24 cellular contexts compared by ENCODE assay signal in the genomic region with DNA sequence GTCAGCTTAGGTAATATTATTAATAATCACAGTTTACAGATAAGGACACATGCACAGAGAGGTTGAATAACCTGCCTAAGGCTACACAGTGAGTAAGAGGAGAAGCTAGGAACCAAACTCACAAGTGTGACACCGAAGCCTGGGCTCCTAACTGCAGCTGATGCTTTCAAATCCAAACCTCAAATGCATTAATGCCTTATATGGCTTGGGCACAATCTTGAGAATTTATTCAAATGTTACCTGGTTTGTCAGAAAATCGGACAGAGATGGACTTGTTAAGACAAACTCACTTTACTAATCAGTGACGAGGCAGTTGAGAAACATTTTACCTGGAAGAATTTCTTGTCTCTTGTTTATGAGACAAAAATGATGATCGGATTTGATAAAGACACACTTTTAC. TPM values are rescaled to one million over a fixed set of nuclear protein-coding genes. Genes with fewer than 3 reads are reported as not detected.
DNase-seq lines count a peak whose midpoint lies in the region; ATAC-seq, FAIRE-seq and TF ChIP-seq lines count a peak whose summit lies in the region.
"Had no signal": no experiment of that assay in that cellular context is flagged by ENCODE, and none has a peak within 500 bp of the region (broad histone marks: within the 10 kb centered on the region; RNA-seq: fewer than 3 reads in every experiment).

No MANE protein-coding gene starts in this region.

- peak overlapping the region; percentile 49 for H3K4me2 ChIP-seq in keratinocyte (ENCODE audit: control insufficient read depth, extremely low read depth, insufficient read depth, low read depth, low read length)
- no peak overlapping the region for H3K4me2 ChIP-seq in GM23338
- H3K4me2 ChIP-seq: KMS-11 had no signal

- ATAC-seq in natural killer cell = no peak
- ATAC-seq in natural killer cell treated with Interleukin-12 subunit alpha and Interleukin-12 subunit beta and Interleukin-15 and Interleukin-18, amount 100 ng/mL, for 72 hours = no peak
- ATAC-seq in GM18502 (IDR thresholded peaks at IDR 0.05; ENCODE audit: poor library complexity, unreplicated experiment) = no peak
- no peak for ATAC-seq in GM23338
- ATAC-seq: Right ventricle myocardium inferior had no signal

- H3K4me1 ChIP-seq in keratinocyte (ENCODE audit: control insufficient read depth, extremely low read depth, insufficient read depth, low read length) (peaks cover 65% of the 10 kb centered on the region), GM23338 (ENCODE audit: insufficient read depth) (peaks cover 6% of the 10 kb centered on the region)

- H3K79me2 ChIP-seq in keratinocyte (ENCODE audit: control insufficient read depth, insufficient read depth, low read length) = peaks cover 4% of the 10 kb centered on the region
- H3K79me2 ChIP-seq in GM23338 (replicated peaks; ENCODE audit: insufficient read depth) = no peaks in the 10 kb centered on the region; the same call in 1 of the 2 replicates

- H3K27ac Mint-ChIP-seq in natural killer cell (peak overlapping the region; percentile 65 to 84), GM23338 (no peak overlapping the region)
- H3K27ac Mint-ChIP-seq in natural killer cell treated with Interleukin-12 subunit alpha and Interleukin-12 subunit beta and Interleukin-15 and Interleukin-18, amount 100 ng/mL, for 72 hours = peak overlapping the region in 1 of 2 donors; percentile 91

- H4K20me1 ChIP-seq in keratinocyte (ENCODE audit: control insufficient read depth, extremely low read depth, insufficient read depth, low read length) (no peaks in the 10 kb centered on the region), GM23338 (replicated peaks; ENCODE audit: insufficient read depth) (peaks cover 6% of the 10 kb centered on the region; the same call in 1 of the 2 replicates)

- H3K36me3 Mint-ChIP-seq in natural killer cell (no peaks in the 10 kb centered on the region), GM23338 (ENCODE audit: low read depth) (no peaks in the 10 kb centered on the region)
- no peaks in the 10 kb centered on the region for H3K36me3 Mint-ChIP-seq in natural killer cell treated with Interleukin-12 subunit alpha and Interleukin-12 subunit beta and Interleukin-15 and Interleukin-18, amount 100 ng/mL, for 72 hours

- H3K9me3 Mint-ChIP-seq in natural killer cell (no peaks in the 10 kb centered on the region), GM23338 (no peaks in the 10 kb centered on the region)
- no peaks in the 10 kb centered on the region for H3K9me3 Mint-ChIP-seq in natural killer cell treated with Interleukin-12 subunit alpha and Interleukin-12 subunit beta and Interleukin-15 and Interleukin-18, amount 100 ng/mL, for 72 hours

- no peaks in the 10 kb centered on the region for H3K36me3 ChIP-seq in keratinocyte (ENCODE audit: control insufficient read depth in 2 of 2, extremely low read depth in 1 of 2, insufficient read depth in 2 of 2, low read length in 2 of 2)
- H3K36me3 ChIP-seq in GM23338 (ENCODE audit: insufficient read depth) = no peaks in the 10 kb centered on the region

- TF ChIP-seq CTCF in natural killer cell (IDR thresholded peaks at IDR 0.05) (no peak), VCaP (conservative IDR thresholded peaks at IDR 0.05) (no peak), keratinocyte (optimal IDR thresholded peaks at IDR 0.05 in 1 of 3, IDR thresholded peaks at IDR 0.05 in 1 of 3, conservative IDR thresholded peaks at IDR 0.05 in 1 of 3; ENCODE audit: extremely low read depth in 1 of 3, insufficient read depth in 2 of 3, low read length in 3 of 3) (no peak), GM23338 (conservative IDR thresholded peaks at IDR 0.05; ENCODE audit: low read depth in 2 of 2) (no peak)

- H3K27ac ChIP-seq in VCaP (peak overlapping the region; percentile 94; the same call in 1 of the 2 replicates), keratinocyte (ENCODE audit: control insufficient read depth, insufficient read depth, low read length) (peak overlapping the region; percentile 89), GM23338 (ENCODE audit: low read depth) (no peak overlapping the region)
- H3K27ac ChIP-seq: C4-2B, KMS-11 had no signal

- no peak for FAIRE-seq in keratinocyte (lab: Jason Lieb, UNC)
- FAIRE-seq: G401.6, GM12892, GM18507, GM19239, H54, RCC 7860 had no signal

- no peaks in the 10 kb centered on the region for H3K27me3 Mint-ChIP-seq in natural killer cell (ENCODE audit: low read depth in 2 of 2)
- H3K27me3 Mint-ChIP-seq in natural killer cell treated with Interleukin-12 subunit alpha and Interleukin-12 subunit beta and Interleukin-15 and Interleukin-18, amount 100 ng/mL, for 72 hours = no peaks in the 10 kb centered on the region
- H3K27me3 Mint-ChIP-seq in GM23338 (ENCODE audit: insufficient read depth, low read depth, poor library complexity) = peaks cover 18% of the 10 kb centered on the region

- H3K4me3 ChIP-seq in keratinocyte (ENCODE audit: control insufficient read depth in 2 of 3, extremely low read depth in 1 of 3, insufficient read depth in 2 of 3, low read depth in 1 of 3, low read length in 3 of 3) (no peak overlapping the region), GM23338 (no peak overlapping the region)

- H3K9ac ChIP-seq in keratinocyte (ENCODE audit: control insufficient read depth, extremely low read depth, insufficient read depth, low read length) = no peak overlapping the region
- H3K9ac ChIP-seq: KMS-11 had no signal

- DNase-seq in natural killer cell (no peak), keratinocyte (ENCODE audit: low read depth, low spot score) (no peak), NAMALWA (ENCODE audit: low spot score) (no peak), amygdala (lab: John Stamatoyannopoulos, UW) (no peak), GM23338 (ENCODE audit: low spot score) (no peak)
- DNase-seq in natural killer cell treated with Interleukin-12 subunit alpha and Interleukin-12 subunit beta and Interleukin-15 and Interleukin-18, amount 100 ng/mL, for 72 hours (ENCODE audit: low spot score) = no peak
- DNase-seq: NCI-H1105 treated with DMSO at 0.1 percent for 48 hours; NCI-H2081; NCI-H2171; NCI-H345; NCI-H524; NCI-H774; NK-92 treated with Interleukin-12 subunit alpha and Interleukin-12 subunit beta, amount 100 ng/mL, for 24 hours had no signal

- intact Hi-C loops in natural killer cell (cut with micrococcal nuclease) = no loop called here

- no peaks in the 10 kb centered on the region for H3F3A ChIP-seq in GM23338 (replicated peaks; ENCODE audit: low read depth)

- H3K4me3 Mint-ChIP-seq in natural killer cell (no peak overlapping the region), GM23338 (no peak overlapping the region)
- no peak overlapping the region for H3K4me3 Mint-ChIP-seq in natural killer cell treated with Interleukin-12 subunit alpha and Interleukin-12 subunit beta and Interleukin-15 and Interleukin-18, amount 100 ng/mL, for 72 hours

- H3K4me1 Mint-ChIP-seq in natural killer cell = peaks cover 42 to 63% of the 10 kb centered on the region in 2 donors
- peaks cover 42 to 46% of the 10 kb centered on the region in 2 donors for H3K4me1 Mint-ChIP-seq in natural killer cell treated with Interleukin-12 subunit alpha and Interleukin-12 subunit beta and Interleukin-15 and Interleukin-18, amount 100 ng/mL, for 72 hours (ENCODE audit: low read depth in 2 of 2)
- H3K4me1 Mint-ChIP-seq in GM23338 = peaks cover 39% of the 10 kb centered on the region

- H3K9me1 ChIP-seq in keratinocyte (ENCODE audit: control insufficient read depth, extremely low read depth, insufficient read depth, low read length) = no peaks in the 10 kb centered on the region

- H3K9me2 ChIP-seq in GM23338 (ENCODE audit: insufficient read depth) = no peaks in the 10 kb centered on the region

- dilution Hi-C loops in keratinocyte (cut with MboI; ENCODE audit: extremely low pct_ligation_motif_present, low sequenced_read_pairs) = no loop called here

- H3K27me3 ChIP-seq in keratinocyte (ENCODE audit: control insufficient read depth, extremely low read depth, insufficient read depth, low read length) (no peaks in the 10 kb centered on the region), GM23338 (ENCODE audit: insufficient read depth) (no peaks in the 10 kb centered on the region)

- H3K9me3 ChIP-seq in keratinocyte (ENCODE audit: control insufficient read depth, low read depth, low read length) = no peaks in the 10 kb centered on the region

- no peak overlapping the region for H2AFZ ChIP-seq in keratinocyte (ENCODE audit: control insufficient read depth, low read length)
- H2AFZ ChIP-seq in GM23338 = no peak overlapping the region

TF ChIP-seq in GM23338, 12 proteins besides CTCF, POLR2A, EP300 and RAD21:
- TF ChIP-seq NANOG (IDR thresholded peaks at IDR 0.05; ENCODE audit: borderline replicate concordance) = no peak
- no peak for TF ChIP-seq JUNB (IDR thresholded peaks at IDR 0.05; ENCODE audit: unreplicated experiment)
- no peak for TF ChIP-seq EZH2 (IDR thresholded peaks at IDR 0.05; ENCODE audit: low read depth, unreplicated experiment)
- TF ChIP-seq ETS1 (IDR thresholded peaks at IDR 0.05) = no peak
- TF ChIP-seq ZNF331 (CRISPR knock-in tag; IDR thresholded peaks at IDR 0.05; ENCODE audit: low read depth) = no peak
- no peak for TF ChIP-seq EZH2phosphoT487 (IDR thresholded peaks at IDR 0.05; ENCODE audit: unreplicated experiment)

RNA-seq across cellular contexts. Expression of gene DAP, which starts 54.7 kb away (rescaled TPM):
- total RNA-seq in natural killer cell = 10 to 100 TPM; 38.4 to 48.9 (median 44.9) TPM
- total RNA-seq in natural killer cell treated with Interleukin-12 subunit alpha and Interleukin-12 subunit beta and Interleukin-15 and Interleukin-18, amount 100 ng/mL, for 72 hours = 10 to 100 TPM; 80.1 to 84.3 TPM
- polyA plus RNA-seq in keratinocyte (18.0 to 88.6 TPM (median 30.4 TPM) in 3 replicates), GM23338 (2016; fragmentation: Nextera tagmentation; extraction: Ambion mirVana) (31.5 and 37.6 TPM in 2 replicates)
- polyA plus RNA-seq in keratinocyte (2011; ENCODE audit: low read depth) = 17.5 TPM
- polyA plus RNA-seq in keratinocyte (2011; cell fraction: cytosol; rRNA removed) = 50.2 and 56.9 TPM in 2 replicates
- polyA plus RNA-seq in keratinocyte (2011; cell fraction: nucleus; rRNA removed) = 19.7 and 22.4 TPM in 2 replicates
- polyA plus RNA-seq in keratinocyte (2012; ENCODE audit: low replicate concordance) = 19.1 and 76.4 TPM in 2 replicates
- polyA minus RNA-seq in keratinocyte = 22.5 to 88.0 TPM (median 39.7 TPM) in 3 replicates
- polyA minus RNA-seq in keratinocyte (2011; cell fraction: cytosol; rRNA and poly(A)+ RNA removed) = 35.3 TPM
- polyA minus RNA-seq in keratinocyte (2011; cell fraction: nucleus; rRNA and poly(A)+ RNA removed) = 6.8 and 18.4 TPM in 2 replicates
- 32.7 and 35.7 TPM in 2 replicates for total RNA-seq in GM23338 (2014; rRNA removed; shearing (Covaris generic))
